Comparison of ENCODE assay signal across 8 cellular contexts in genomic region chr12:54217774-54218221, GRCh38. TPM values are rescaled to one million over a fixed set of nuclear protein-coding genes. Genes with fewer than 3 reads are reported as not detected.
DNase-seq lines count a peak whose midpoint lies in the region; ATAC-seq and TF ChIP-seq lines count a peak whose summit lies in the region.

No MANE protein-coding gene starts in this region.

- H3K4me3 ChIP-seq in CD8-positive, alpha-beta T cell (ENCODE audit: low read depth, low read length) = no peak overlapping the region

- H3K9me3 ChIP-seq in CD8-positive, alpha-beta T cell (ENCODE audit: low read length) = no peaks in the 10 kb centered on the region

- intact Hi-C loops in CD8-positive, alpha-beta T cell (cut with DNase I, micrococcal nuclease) = loop anchor here (1.0 to 5.0 kb wide), 8 partner anchors 16 to 425 kb away; partner anchors contain the start of genes CBX5 (in 1 of the 2) and HNRNPA1 (in 1 of the 2)

- H3K36me3 ChIP-seq in CD8-positive, alpha-beta T cell (ENCODE audit: insufficient read depth, low read length) = no peaks in the 10 kb centered on the region

- no peak overlapping the region for H3K4me3 Mint-ChIP-seq in CD8-positive, alpha-beta T cell

- no peaks in the 10 kb centered on the region for H3K9me3 Mint-ChIP-seq in CD8-positive, alpha-beta T cell

- no peaks in the 10 kb centered on the region for H3K36me3 Mint-ChIP-seq in CD8-positive, alpha-beta T cell

- H3K27me3 ChIP-seq in CD8-positive, alpha-beta T cell (ENCODE audit: insufficient read depth, low read length) = no peaks in the 10 kb centered on the region

- peaks cover 30% of the 10 kb centered on the region for H3K4me1 ChIP-seq in CD8-positive, alpha-beta T cell (ENCODE audit: insufficient read depth, low read length)

- DNase-seq in DMS114 treated with DMSO at 0.1 percent for 48 hours (lab: John Stamatoyannopoulos, UW; ENCODE audit: unreplicated experiment) (peak; percentile 28), midbrain (lab: John Stamatoyannopoulos, UW) (peak; percentile 80), dedifferentiated amniotic fluid mesenchymal stem cell (ENCODE audit: extremely low spot score) (no peak)
- no peak for DNase-seq in CD8-positive, alpha-beta T cell

- no peak overlapping the region for H3K27ac Mint-ChIP-seq in CD8-positive, alpha-beta T cell

- ATAC-seq in HG03432 (IDR thresholded peaks at IDR 0.05; ENCODE audit: unreplicated experiment) (peak; percentile 37), HG03097 (IDR thresholded peaks at IDR 0.05; ENCODE audit: low FRiP score, unreplicated experiment) (no peak), HG02623 (IDR thresholded peaks at IDR 0.05; ENCODE audit: unreplicated experiment) (no peak)
- no peak for ATAC-seq in CD8-positive, alpha-beta T cell

- POLR2A ChIA-PET in CD8-positive, alpha-beta T cell (lab: Charles Lee) = no interaction called here

- CTCF ChIA-PET in CD8-positive, alpha-beta T cell (lab: Charles Lee) = interaction anchor here (0.9 to 3.6 kb wide), 4 partner anchors 12 to 235 kb away, joined by 3 to 21 read pairs (median 6); no protein-coding TSS in a partner anchor

- H3K27ac ChIP-seq in cingulate gyrus (ENCODE audit: low read depth, low read length) = peak overlapping the region; percentile 65
- H3K27ac ChIP-seq in CD8-positive, alpha-beta T cell (ENCODE audit: low read depth, low read length) = no peak overlapping the region

- H3K27me3 Mint-ChIP-seq in CD8-positive, alpha-beta T cell (ENCODE audit: low read depth) = peaks cover 11% of the 10 kb centered on the region

- TF ChIP-seq CTCF in CD8-positive, alpha-beta T cell (IDR thresholded peaks at IDR 0.05) = no peak

- H3K4me1 Mint-ChIP-seq in CD8-positive, alpha-beta T cell (ENCODE audit: low read depth) = peaks cover 35% of the 10 kb centered on the region

RNA-seq across cellular contexts. Expression of gene SMUG1, which starts 29.0 kb away (rescaled TPM):
- 1 to 10 TPM; 2.5 to 2.9 TPM for total RNA-seq in CD8-positive, alpha-beta T cell

Comparison
In these comparisons a context has a peak if more than half of its experiments do, and no peak if none do; other contexts are left out.
1. DNase-seq: peak in DMS114 treated with DMSO at 0.1 percent for 48 hours (single experiment) and midbrain (single experiment); none in CD8-positive, alpha-beta T cell (0 of 7) and dedifferentiated amniotic fluid mesenchymal stem cell (single experiment).